Comparison of ENCODE assay signal across 8 cellular contexts in genomic region chr9:17462869-17463464, GRCh38.
DNase-seq lines count a peak whose midpoint lies in the region; ATAC-seq, FAIRE-seq and TF ChIP-seq lines count a peak whose summit lies in the region.

No MANE protein-coding gene starts in this region.

- H3K27ac ChIP-seq in kidney (ENCODE audit: low read depth in 2 of 2, low read length in 2 of 2) (no peak overlapping the region), transverse colon (no peak overlapping the region)

- no peaks in the 10 kb centered on the region for H3K27me3 ChIP-seq in transverse colon

- intact Hi-C loops in kidney (cut with DNase I) (no loop called here), transverse colon (cut with DNase I; ENCODE audit: low total_unique reads) (no loop called here)

- TF ChIP-seq CTCF in astrocyte of the spinal cord (IDR thresholded peaks at IDR 0.05; ENCODE audit: low read depth, low read length) (peak; percentile 55), kidney (IDR thresholded peaks at IDR 0.05; ENCODE audit: borderline replicate concordance, extremely low read depth, insufficient read depth) (peak; percentile 78), transverse colon (IDR thresholded peaks at IDR 0.05) (peak; percentile 64 to 72 (median 69))

- no peak for TF ChIP-seq EP300 in transverse colon (IDR thresholded peaks at IDR 0.05; ENCODE audit: low read depth)

- peak; percentile 96 for FAIRE-seq in kidney (lab: Jason Lieb, UNC)

- H3K4me3 ChIP-seq in astrocyte of the spinal cord (ENCODE audit: low read depth, low read length) = no peak overlapping the region
- no peak overlapping the region for H3K4me3 ChIP-seq in kidney (ENCODE audit: low read length in 2 of 2)
- no peak overlapping the region for H3K4me3 ChIP-seq in transverse colon

- 46 to 48% methylated on average over 5 of the region's 5 CpGs for WGBS in transverse colon (ENCODE audit: low coverage in 1 of 2), 2 donors

- no peaks in the 10 kb centered on the region for H3K4me1 ChIP-seq in kidney (ENCODE audit: control insufficient read depth in 1 of 2, insufficient read depth in 1 of 2, low read depth in 1 of 2, low read length in 2 of 2)
- H3K4me1 ChIP-seq in transverse colon = no peaks in the 10 kb centered on the region

- DNase-seq in AG08395 (ENCODE audit: low spot score) = peak; percentile 51
- DNase-seq in GM03348 (ENCODE audit: low spot score) = peak; percentile 47
- peak; percentile 68 for DNase-seq in NCI-H345 (lab: John Stamatoyannopoulos, UW)
- peak; percentile 76 for DNase-seq in astrocyte of the spinal cord (ENCODE audit: low read depth, low spot score)
- DNase-seq in kidney = no peak
- peak; percentile 14 for DNase-seq in transverse colon
- DNase-seq in islet precursor cell = no peak

- H3K36me3 ChIP-seq in kidney (ENCODE audit: control insufficient read depth in 1 of 2, insufficient read depth in 2 of 2, low read length in 2 of 2) (peaks cover 0 to 2% of the 10 kb centered on the region in 2 donors), transverse colon (no peaks in the 10 kb centered on the region)

- peak; percentile 40 for ATAC-seq in HG03060 (IDR thresholded peaks at IDR 0.05; ENCODE audit: low read depth, unreplicated experiment)

- no peak for TF ChIP-seq POLR2A in transverse colon (IDR thresholded peaks at IDR 0.05)

- H3K9ac ChIP-seq in kidney (ENCODE audit: low read length in 2 of 2) = no peak overlapping the region

- H3K9me3 ChIP-seq in kidney (ENCODE audit: control insufficient read depth in 1 of 2, low read length in 2 of 2) (no peaks in the 10 kb centered on the region), transverse colon (no peaks in the 10 kb centered on the region)

- in situ Hi-C loops in astrocyte of the spinal cord (cut with HindIII; ENCODE audit: low sequenced_read_pairs) (no loop called here), transverse colon (cut with MboI; ENCODE audit: low pct_ligation_motif_present in 1 of 4, low pct_unique_long_range_greater_than_20kb in 1 of 4, low sequenced_read_pairs in 3 of 4) (loop anchor here (10.0 to 25.0 kb wide), 4 partner anchors 348 to 1626 kb away; no protein-coding TSS in a partner anchor)

Comparison
In these comparisons a context has a peak if more than half of its experiments do, and no peak if none do; other contexts are left out.
1. DNase-seq: peak in AG08395 (single experiment), GM03348 (single experiment), NCI-H345 (single experiment), astrocyte of the spinal cord (single experiment) and transverse colon (single experiment); none in kidney (single experiment) and islet precursor cell (single experiment).
2. Peak in every context shown above with its lines, with median percentiles within 50 percentile points of each other: CTCF ChIP-seq.